8 cellular contexts compared by ENCODE assay signal in the genomic region with DNA sequence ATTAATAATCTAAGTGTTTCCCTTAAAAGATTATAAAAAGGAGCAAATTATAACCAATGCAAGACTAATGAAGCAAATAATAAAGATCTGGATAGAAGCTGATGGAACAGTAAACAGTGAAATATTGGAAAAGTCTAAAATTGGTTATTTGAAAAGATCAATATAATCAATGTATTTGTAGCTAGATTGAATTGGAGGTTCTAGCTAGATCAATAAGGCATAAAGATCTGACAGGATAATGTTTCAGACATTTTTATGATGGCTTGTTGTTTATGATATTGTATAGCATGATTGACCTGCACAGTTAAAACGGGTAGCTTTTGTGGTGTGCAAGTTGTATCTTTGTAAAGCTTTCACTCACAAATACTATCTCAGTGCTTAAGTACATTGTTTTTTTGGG.
"Had no signal": no experiment of that assay in that cellular context is flagged by ENCODE, and none has a peak within 500 bp of the region (broad histone marks: within the 10 kb centered on the region; RNA-seq: fewer than 3 reads in every experiment).

No MANE protein-coding gene starts in this region.

- H3K36me3 ChIP-seq: HAP-1 had no signal

- H2AFZ ChIP-seq: GM23338 had no signal

- H3K9me3 ChIP-seq: HAP-1 had no signal

- FAIRE-seq: H1, HepG2 had no signal

- H3K4me1 Mint-ChIP-seq: GM23338, IgD-negative memory B cell had no signal

- H3K4me2 ChIP-seq: GM23338 had no signal

- H3K4me1 ChIP-seq: HAP-1 had no signal

- H3K27ac Mint-ChIP-seq: GM23338, IgD-negative memory B cell had no signal

- H3K4me3 Mint-ChIP-seq: GM23338, IgD-negative memory B cell had no signal

- DNase-seq: H7, KG1 had no signal

- H3K4me3 ChIP-seq: GM23338, HAP-1 had no signal

- H3K27me3 Mint-ChIP-seq: IgD-negative memory B cell had no signal

- H3K9me3 Mint-ChIP-seq: GM23338 had no signal

- ATAC-seq: GM23338, HCT116, HepG2 had no signal
